In genomic region chr4:93791570-93792195, GRCh38 we compare ENCODE assay signal across 7 cellular contexts. TPM values are rescaled to one million over a fixed set of nuclear protein-coding genes. Genes with fewer than 3 reads are reported as not detected.
DNase-seq lines count a peak whose midpoint lies in the region; ATAC-seq, FAIRE-seq and TF ChIP-seq lines count a peak whose summit lies in the region.

No MANE protein-coding gene starts in this region.

- TF ChIP-seq RAD21 in GM12878 (IDR thresholded peaks at IDR 0.05; ENCODE audit: insufficient read depth, low read depth, low read length): peak; percentile 96

- intact Hi-C loops in GM12878 (cut with micrococcal nuclease; ENCODE audit: unreplicated experiment): loop anchor here (1.0 to 10.0 kb wide), 4 partner anchors 336 to 803 kb away; no protein-coding TSS in a partner anchor

- no peaks in the 10 kb centered on the region for H3K9me3 ChIP-seq in GM12878 (replicated peaks; ENCODE audit: control insufficient read depth, insufficient read depth, low read length)

- H3K27me3 ChIP-seq in GM12878 (replicated peaks in 1 of 2; ENCODE audit: control insufficient read depth in 2 of 2, insufficient read depth in 2 of 2, low read length in 1 of 2): no peaks in the 10 kb centered on the region

- H3K79me2 ChIP-seq in GM12878 (ENCODE audit: control insufficient read depth, insufficient read depth, low read length): no peaks in the 10 kb centered on the region

- CTCF ChIA-PET in GM12878 (lab: Yijun Ruan, JAX): interaction anchor here (0.8 to 2.0 kb wide), 9 partner anchors 14 to 598 kb away, joined by 3 to 9 read pairs (median 3); no protein-coding TSS in a partner anchor

- H2AFZ ChIP-seq in GM12878 (ENCODE audit: control insufficient read depth, low read depth, low read length): no peak overlapping the region

- RAD21 ChIA-PET in GM12878 (lab: Charles Lee; ENCODE audit: unreplicated experiment): interaction anchor here (0.8 to 1.0 kb wide), 2 partner anchors 88 to 285 kb away, joined by 3 read pairs; no protein-coding TSS in a partner anchor

- H3K4me3 ChIP-seq in GM12878: no peak overlapping the region

- no peaks in the 10 kb centered on the region for H3K4me1 ChIP-seq in GM12878 (ENCODE audit: control insufficient read depth, insufficient read depth, low read length)

- in situ Hi-C loops in GM12878 (cut with MboI): loop anchor here (25.0 kb wide), 1 partner anchor 346 kb away; no protein-coding TSS in a partner anchor

- TF ChIP-seq CTCF in GM12878 (IDR thresholded peaks at IDR 0.05 in 2 of 3, conservative IDR thresholded peaks at IDR 0.05 in 1 of 3; ENCODE audit: control insufficient read depth in 2 of 3, extremely low read depth in 1 of 3, insufficient read depth in 1 of 3, low read depth in 3 of 3, low read length in 3 of 3): peak; percentile 72 to 87 (median 84)

- peak; percentile 38 for FAIRE-seq in GM12878 (lab: Jason Lieb, UNC)

- ATAC-seq in GM19438 (IDR thresholded peaks at IDR 0.05; ENCODE audit: low read depth, unreplicated experiment) (peak; percentile 81), HG03432 (IDR thresholded peaks at IDR 0.05; ENCODE audit: unreplicated experiment) (peak; percentile 84), GM12878 (peak; percentile 91)

- peak; percentile 67 for DNase-seq in ELF-1 (ENCODE audit: low read depth, low spot score)
- DNase-seq in NCI-H82 (lab: John Stamatoyannopoulos, UW): peak; percentile 77
- DNase-seq in GM12878 (ENCODE audit: low read depth, low spot score): no peak
- peak; percentile 49 for DNase-seq in iris pigment epithelial cell (ENCODE audit: low read depth)
- DNase-seq in stimulated activated CD4-positive, alpha-beta T cell treated with anti-CD3 and anti-CD28 coated beads, TNF-alpha, amount 100 ng/mL, for 48 hours (ENCODE audit: low read depth in 3 of 3): peak in 2 of 3 donors; percentile 3

- no peaks in the 10 kb centered on the region for H4K20me1 ChIP-seq in GM12878 (ENCODE audit: control insufficient read depth, insufficient read depth)

- no peak for TF ChIP-seq POLR2A in GM12878 (IDR thresholded peaks at IDR 0.05; ENCODE audit: low read depth, low read length)

- no TSS peak for BruUV-seq in GM12878 (replicated peaks; lab: Mats Ljungman, UMichigan)

- H3K36me3 ChIP-seq in GM12878 (ENCODE audit: control insufficient read depth in 2 of 2, insufficient read depth in 2 of 2, low read length in 1 of 2): no peaks in the 10 kb centered on the region

- no peak overlapping the region for H3K27ac ChIP-seq in GM12878 (ENCODE audit: control insufficient read depth, insufficient read depth)

- 0% methylated on average over 3 of the region's 3 CpGs for WGBS in GM12878 (ENCODE audit: insufficient coverage, insufficient replicate concordance, low lambda C conversion rate, missing lambda C conversion rate)

- TF ChIP-seq EP300 in GM12878 (IDR thresholded peaks at IDR 0.05; ENCODE audit: borderline replicate concordance in 1 of 2, control insufficient read depth in 1 of 2, low read depth in 2 of 2, low read length in 2 of 2): no peak

- no peak overlapping the region for H3K9ac ChIP-seq in GM12878 (ENCODE audit: control insufficient read depth, insufficient read depth, low read length)

- SMC1A ChIA-PET in GM12878 (lab: Charles Lee; ENCODE audit: uncharacterized antibody, unreplicated experiment): interaction anchor here (0.7 to 1.0 kb wide), 5 partner anchors 13 to 598 kb away, joined by 3 read pairs; no protein-coding TSS in a partner anchor

- POLR2A ChIA-PET in GM12878 (lab: Charles Lee): no interaction called here

- no peak overlapping the region for H3K4me2 ChIP-seq in GM12878 (ENCODE audit: control insufficient read depth, insufficient read depth)

TF ChIP-seq in GM12878, 131 proteins besides CTCF, POLR2A, EP300 and RAD21:
- peak; percentile 74 for TF ChIP-seq SMC3 (IDR thresholded peaks at IDR 0.05; ENCODE audit: borderline replicate concordance, low read length)
- no peak for TF ChIP-seq BCL11A (IDR thresholded peaks at IDR 0.05; ENCODE audit: low read depth, low read length)

RNA-seq across cellular contexts. Expression of gene ATOH1, which starts 36.9 kb away (rescaled TPM):
- not detected in 2 replicates for total RNA-seq in GM12878 (2013; cell fraction: nucleolus; rRNA removed)
- total RNA-seq in GM12878 (2014; rRNA removed) (not detected in 2 replicates), GM12878 (2014; rRNA removed; fragmentation: Illumina TruSeq; extraction: Trizol) (not detected in 2 replicates), GM12878 (2021) (not detected in 2 replicates)
- not detected for polyA plus RNA-seq in GM12878 (2011; ENCODE audit: low read depth)
- polyA plus RNA-seq in GM12878 (2011; rRNA removed) (not detected in 2 replicates), GM12878 (2014; fragmentation: Illumina TruSeq; extraction: Trizol) (not detected in 2 replicates), GM12878 (2014; fragmentation: Nextera tagmentation; extraction: Ambion mirVana) (not detected), GM12878 (2014; rRNA removed) (not detected in 2 replicates), GM12878 (2016; fragmentation: Nextera tagmentation; extraction: Ambion mirVana) (not detected)
- not detected in 2 replicates for polyA plus RNA-seq in GM12878 (2011; cell fraction: cytosol; rRNA removed)
- polyA plus RNA-seq in GM12878 (2011; cell fraction: nucleus; rRNA removed): not detected in 2 replicates
- polyA plus RNA-seq in GM12878 (2012): not detected in 2 replicates
- polyA minus RNA-seq in GM12878 (2011; rRNA and poly(A)+ RNA removed): not detected in 2 replicates
- polyA minus RNA-seq in GM12878 (2011; cell fraction: cytosol; rRNA and poly(A)+ RNA removed): not detected in 2 replicates
- polyA minus RNA-seq in GM12878 (2011; cell fraction: nucleus; rRNA and poly(A)+ RNA removed): not detected in 2 replicates
